ENCODE assay signal across 10 cellular contexts in genomic region chr6:11432713-11433450, GRCh38.
DNase-seq lines count a peak whose midpoint lies in the region; ATAC-seq and TF ChIP-seq lines count a peak whose summit lies in the region.
"Had no signal": no experiment of that assay in that cellular context is flagged by ENCODE, and none has a peak within 500 bp of the region (broad histone marks: within the 10 kb centered on the region; RNA-seq: fewer than 3 reads in every experiment).

No MANE protein-coding gene starts in this region.

- peak overlapping the region; percentile 52 for H3K4me2 ChIP-seq in HCT116 (ENCODE audit: low read length)

- POLR2A ChIA-PET in HCT116 (lab: Charles Lee), result no interaction called here

- H3K9me3 ChIP-seq in HCT116 (ENCODE audit: control insufficient read depth in 1 of 2, insufficient read depth in 1 of 2, low read depth in 1 of 2, low read length in 2 of 2), result 0 out of 4 replicates have a peak, but pooled peaks cover 0 to 2% of the 10 kb centered on the region in 2 experiments
- no peaks in the 10 kb centered on the region for H3K9me3 ChIP-seq in subcutaneous abdominal adipose tissue (ENCODE audit: control insufficient read depth in 5 of 5, low read length in 5 of 5)

- CTCF ChIA-PET in HCT116 (lab: Charles Lee), result no interaction called here

- H3K9me2 ChIP-seq in HCT116 (ENCODE audit: insufficient read depth), result no peaks in the 10 kb centered on the region

- H3K4me3 Mint-ChIP-seq in activated T-helper 17 cell treated with anti-CD3 and anti-CD28 coated beads, Interleukin-2, amount 50 U/mL, for 72 hours, result no peak overlapping the region
- H3K4me3 Mint-ChIP-seq: activated naive CD8-positive, alpha-beta T cell treated with anti-CD3 and anti-CD28 coated beads, Interleukin-2, amount 10 ng/mL, durations not matched to agents 7 days and 5 days had no signal

- BruUV-seq in HCT116 (replicated peaks; lab: Mats Ljungman, UMichigan), result no TSS peak

- intact Hi-C loops in HCT116 (cut with micrococcal nuclease), result no loop called here

- H3K9me3 Mint-ChIP-seq in activated T-helper 17 cell treated with anti-CD3 and anti-CD28 coated beads, Interleukin-2, amount 50 U/mL, for 72 hours, result no peaks in the 10 kb centered on the region

- no peaks in the 10 kb centered on the region for H3K79me2 ChIP-seq in HCT116 (ENCODE audit: insufficient read depth, low read length)

- no peak overlapping the region for H3K9ac ChIP-seq in HCT116 (ENCODE audit: low read length)
- H3K9ac ChIP-seq in subcutaneous abdominal adipose tissue (ENCODE audit: low read length in 5 of 5), result peak overlapping the region in 1 of 5 donors; percentile 80

- no peaks in the 10 kb centered on the region for H3K27me3 ChIP-seq in HCT116 (ENCODE audit: insufficient read depth, low read length)
- no peaks in the 10 kb centered on the region for H3K27me3 ChIP-seq in subcutaneous abdominal adipose tissue (ENCODE audit: control insufficient read depth in 5 of 5, insufficient read depth in 4 of 5, low read length in 5 of 5)

- H3K36me3 Mint-ChIP-seq in activated T-helper 17 cell treated with anti-CD3 and anti-CD28 coated beads, Interleukin-2, amount 50 U/mL, for 72 hours (ENCODE audit: low read depth), result no peaks in the 10 kb centered on the region

- no peak overlapping the region for H3K27ac Mint-ChIP-seq in activated T-helper 17 cell treated with anti-CD3 and anti-CD28 coated beads, Interleukin-2, amount 50 U/mL, for 72 hours
- H3K27ac Mint-ChIP-seq: activated naive CD8-positive, alpha-beta T cell treated with anti-CD3 and anti-CD28 coated beads, Interleukin-2, amount 10 ng/mL, durations not matched to agents 7 days and 5 days had no signal

- RAD21 ChIA-PET in HCT116 (lab: Charles Lee; ENCODE audit: low non-redundant PET in 1 of 2, low total read pairs in 2 of 2, uncharacterized antibody in 2 of 2, unreplicated experiment in 2 of 2), result no interaction called here

- H3K27ac ChIP-seq in HCT116 (ENCODE audit: low read depth, low read length) (no peak overlapping the region; the same call in 1 of the 2 replicates), subcutaneous abdominal adipose tissue (ENCODE audit: low read depth, low read length) (peak overlapping the region; percentile 87)

- peak overlapping the region; percentile 57 for H2AFZ ChIP-seq in HCT116 (ENCODE audit: low read depth, low read length, poor library complexity, severe bottlenecking)

- no peaks in the 10 kb centered on the region for H4K20me1 ChIP-seq in HCT116 (ENCODE audit: insufficient read depth)

- H3K4me1 ChIP-seq in HCT116 (ENCODE audit: control insufficient read depth in 1 of 2, insufficient read depth in 2 of 2, low read length in 2 of 2) (peaks cover 10 to 33% of the 10 kb centered on the region in 2 experiments), subcutaneous abdominal adipose tissue (ENCODE audit: control insufficient read depth in 5 of 5, insufficient read depth in 5 of 5, low read length in 5 of 5) (peaks cover 6 to 70% (median 55%) of the 10 kb centered on the region in 5 donors)

- ATAC-seq in HCT116 (no peak), GM18520 (IDR thresholded peaks at IDR 0.05; ENCODE audit: unreplicated experiment) (no peak), GM19463 (IDR thresholded peaks at IDR 0.05; ENCODE audit: unreplicated experiment) (no peak), GM21576 (IDR thresholded peaks at IDR 0.05; ENCODE audit: unreplicated experiment) (no peak)
- ATAC-seq in activated T-helper 17 cell treated with anti-CD3 and anti-CD28 coated beads, Interleukin-2, amount 50 U/mL, for 72 hours (replicated peaks), result peak; percentile 17

- no peak for TF ChIP-seq POLR2A in HCT116 (IDR thresholded peaks at IDR 0.05; ENCODE audit: borderline replicate concordance, extremely low read depth, insufficient read depth, insufficient read length)

- DNase-seq in HCT116 (ENCODE audit: low read depth, low spot score), result no peak
- peak; percentile 42 for DNase-seq in hepatic stellate cell (ENCODE audit: low spot score)
- DNase-seq in GM20000 (ENCODE audit: low spot score), result no peak
- DNase-seq: activated naive CD8-positive, alpha-beta T cell treated with anti-CD3 and anti-CD28 coated beads, Interleukin-2, amount 10 ng/mL, durations not matched to agents 7 days and 5 days; left cardiac atrium had no signal

- H3K27me3 Mint-ChIP-seq in activated T-helper 17 cell treated with anti-CD3 and anti-CD28 coated beads, Interleukin-2, amount 50 U/mL, for 72 hours, result no peaks in the 10 kb centered on the region
- H3K27me3 Mint-ChIP-seq: activated naive CD8-positive, alpha-beta T cell treated with anti-CD3 and anti-CD28 coated beads, Interleukin-2, amount 10 ng/mL, durations not matched to agents 7 days and 5 days had no signal

- TF ChIP-seq RAD21 in HCT116 (IDR thresholded peaks at IDR 0.05; ENCODE audit: low read depth), result no peak

- TF ChIP-seq CTCF in HCT116 (IDR thresholded peaks at IDR 0.05 in 2 of 3, conservative IDR thresholded peaks at IDR 0.05 in 1 of 3; ENCODE audit: borderline replicate concordance in 1 of 3, insufficient read depth in 1 of 3, low read depth in 2 of 3, low read length in 2 of 3) (no peak), GM20000 (IDR thresholded peaks at IDR 0.05; ENCODE audit: extremely low read depth, missing control alignments) (no peak)

- peaks cover 11% of the 10 kb centered on the region for H3K4me1 Mint-ChIP-seq in activated T-helper 17 cell treated with anti-CD3 and anti-CD28 coated beads, Interleukin-2, amount 50 U/mL, for 72 hours

- H3K4me3 ChIP-seq in HCT116 (replicated peaks in 1 of 2; ENCODE audit: low read depth in 1 of 2, low read length in 2 of 2), result no peak overlapping the region
- no peak overlapping the region for H3K4me3 ChIP-seq in subcutaneous abdominal adipose tissue (ENCODE audit: low read depth in 1 of 5, low read length in 5 of 5)

- H3K36me3 ChIP-seq in HCT116 (ENCODE audit: control insufficient read depth in 1 of 2, insufficient read depth in 2 of 2, low read length in 2 of 2) (no peaks in the 10 kb centered on the region), subcutaneous abdominal adipose tissue (ENCODE audit: control insufficient read depth in 5 of 5, insufficient read depth in 5 of 5, low read length in 5 of 5) (no peaks in the 10 kb centered on the region)

TF ChIP-seq in HCT116, 20 proteins besides CTCF, POLR2A, EP300 and RAD21 (continues in another document):
- TF ChIP-seq EZH2phosphoT487 (IDR thresholded peaks at IDR 0.05; ENCODE audit: borderline replicate concordance), result no peak
- no peak for TF ChIP-seq REST (IDR thresholded peaks at IDR 0.05; ENCODE audit: low read depth)
- no peak for TF ChIP-seq EGR1 (IDR thresholded peaks at IDR 0.05; ENCODE audit: low read depth)
- no peak for TF ChIP-seq ELF1 (IDR thresholded peaks at IDR 0.05; ENCODE audit: borderline replicate concordance, low read depth)
- peak; percentile 32; the same call in 1 of the 2 replicates for TF ChIP-seq JUND (IDR thresholded peaks at IDR 0.05)
- no peak for TF ChIP-seq SRF (IDR thresholded peaks at IDR 0.05; ENCODE audit: low read depth)
- no peak for TF ChIP-seq POLR2AphosphoS5 (IDR thresholded peaks at IDR 0.05; ENCODE audit: low read depth, low read length)
- TF ChIP-seq ZBTB33 (IDR thresholded peaks at IDR 0.05; ENCODE audit: extremely low read depth, insufficient replicate concordance, low read length), result no peak
- TF ChIP-seq CBX3 (IDR thresholded peaks at IDR 0.05; ENCODE audit: low read depth), result no peak
- TF ChIP-seq, protein P1, sequence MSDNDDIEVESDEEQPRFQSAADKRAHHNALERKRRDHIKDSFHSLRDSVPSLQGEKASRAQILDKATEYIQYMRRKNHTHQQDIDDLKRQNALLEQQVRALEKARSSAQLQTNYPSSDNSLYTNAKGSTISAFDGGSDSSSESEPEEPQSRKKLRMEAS (IDR thresholded peaks at IDR 0.05), result no peak
- TF ChIP-seq EZH2 (IDR thresholded peaks at IDR 0.05), result no peak
- TF ChIP-seq TCF7L2 (IDR thresholded peaks at IDR 0.05; ENCODE audit: borderline replicate concordance, extremely low read depth, insufficient read depth, insufficient read length), result no peak
- peak; percentile 38; the same call in 1 of the 2 replicates for TF ChIP-seq CEBPB (IDR thresholded peaks at IDR 0.05; ENCODE audit: low read depth)
